9 cellular contexts compared by ENCODE assay signal in genomic region chr3:187025656-187026320, GRCh38.
DNase-seq lines count a peak whose midpoint lies in the region; ATAC-seq and TF ChIP-seq lines count a peak whose summit lies in the region.
"Had no signal": no experiment of that assay in that cellular context is flagged by ENCODE, and none has a peak within 500 bp of the region (broad histone marks: within the 10 kb centered on the region; RNA-seq: fewer than 3 reads in every experiment).

No MANE protein-coding gene starts in this region.

- H3K9me3 ChIP-seq in SJCRH30 (replicated peaks): no peaks in the 10 kb centered on the region

- peak overlapping the region; percentile 85 to 95 (median 90) for H3K4me3 Mint-ChIP-seq in naive thymus-derived CD8-positive, alpha-beta T cell

- H3K27me3 Mint-ChIP-seq in naive thymus-derived CD8-positive, alpha-beta T cell: no peaks in the 10 kb centered on the region

- peaks cover 0 to 18% (median 15%) of the 10 kb centered on the region in 3 donors for H3K36me3 Mint-ChIP-seq in naive thymus-derived CD8-positive, alpha-beta T cell

- POLR2A ChIA-PET in naive thymus-derived CD8-positive, alpha-beta T cell (lab: Charles Lee): interaction anchor here (0.5 to 8.5 kb wide), 28 partner anchors 9 to 455 kb away, joined by 3 to 123 read pairs (median 5); partner anchors contain the start of genes DNAJB11, EIF4A2, RPL39L and ST6GAL1

- no peaks in the 10 kb centered on the region for H3K9me3 Mint-ChIP-seq in naive thymus-derived CD8-positive, alpha-beta T cell

- DNase-seq in activated CD4-positive, alpha-beta T cell treated with anti-CD3 and anti-CD28 coated beads, Interleukin-2, amount 50 U/mL, for 48 hours: peak; percentile 52 to 60
- DNase-seq in naive thymus-derived CD8-positive, alpha-beta T cell: peak in 2 of 10 donors; percentile 39 to 43
- DNase-seq in SJCRH30 (no peak), T1000 (lab: John Stamatoyannopoulos, UW) (no peak), ureter (ENCODE audit: low spot score) (no peak)

- H3K27ac Mint-ChIP-seq in naive thymus-derived CD8-positive, alpha-beta T cell: peak overlapping the region; percentile 88 to 99 (median 94)

- H3K36me3 ChIP-seq in SJCRH30: no peaks in the 10 kb centered on the region

- no peak overlapping the region for H3K27ac ChIP-seq in SJCRH30

- no peaks in the 10 kb centered on the region for H3K27me3 ChIP-seq in SJCRH30

- peaks cover 7% of the 10 kb centered on the region; the same call in 1 of the 2 replicates for H3K4me1 ChIP-seq in SJCRH30

- ATAC-seq in HG02885 (IDR thresholded peaks at IDR 0.05; ENCODE audit: poor library complexity, unreplicated experiment) (peak; percentile 11), HG02970 (IDR thresholded peaks at IDR 0.05; ENCODE audit: low FRiP score, unreplicated experiment) (no peak)
- peak; percentile 10 to 18 for ATAC-seq in naive thymus-derived CD8-positive, alpha-beta T cell
- ATAC-seq: Panc1 had no signal

- peaks cover 36 to 90% (median 67%) of the 10 kb centered on the region in 4 donors for H3K4me1 Mint-ChIP-seq in naive thymus-derived CD8-positive, alpha-beta T cell

- TF ChIP-seq POLR2A in GM15510 (IDR thresholded peaks at IDR 0.05; ENCODE audit: borderline replicate concordance, extremely low read depth, insufficient read length): peak; percentile 40

- no peak overlapping the region for H3K4me3 ChIP-seq in SJCRH30

Comparison
In these comparisons a context has a peak if more than half of its experiments do, and no peak if none do; other contexts are left out.
1. DNase-seq: peak in activated CD4-positive, alpha-beta T cell treated with anti-CD3 and anti-CD28 coated beads, Interleukin-2, amount 50 U/mL, for 48 hours (2 of 2); none in SJCRH30 (0 of 2), T1000 (single experiment) and ureter (single experiment).